In genomic region chr2:66490588-66491001, GRCh38 we compare ENCODE assay signal across 1 cellular context.
TF ChIP-seq lines count a peak whose summit lies in the region.

No MANE protein-coding gene starts in this region.

TF ChIP-seq in K562, 482 proteins besides CTCF, POLR2A, EP300 and RAD21 (continued from another document):
- peak; percentile 52; the same call in 1 of the 2 replicates for TF ChIP-seq ZBTB40 (IDR thresholded peaks at IDR 0.05)
- no peak for TF ChIP-seq ZBTB40 (CRISPR knock-in tag; IDR thresholded peaks at IDR 0.05)
- no peak for TF ChIP-seq ZNF584 (CRISPR knock-in tag; IDR thresholded peaks at IDR 0.05; ENCODE audit: low read depth)
- no peak for TF ChIP-seq ZNF354B (CRISPR knock-in tag; IDR thresholded peaks at IDR 0.05)
- no peak for TF ChIP-seq CBX1 (IDR thresholded peaks at IDR 0.05; ENCODE audit: low read depth)
- TF ChIP-seq ZNF232 (CRISPR knock-in tag; IDR thresholded peaks at IDR 0.05) = no peak
- TF ChIP-seq KDM1A (IDR thresholded peaks at IDR 0.05) = peak; percentile 49 to 79; a peak in 3 of 4 replicates
- TF ChIP-seq CBFA2T3 (IDR thresholded peaks at IDR 0.05) = peak; percentile 35; the same call in 1 of the 2 replicates
- TF ChIP-seq DPF2 (IDR thresholded peaks at IDR 0.05) = peak; percentile 42; the same call in 1 of the 2 replicates
- peak; percentile 57; the same call in 1 of the 2 replicates for TF ChIP-seq TCF3 (CRISPR knock-in tag; IDR thresholded peaks at IDR 0.05)
- TF ChIP-seq ZBTB11 (CRISPR knock-in tag; IDR thresholded peaks at IDR 0.05) = peak in 1 of 3 experiments; percentile 81; a peak in 2 of 6 replicates
- TF ChIP-seq E2F1 (CRISPR knock-in tag; IDR thresholded peaks at IDR 0.05) = no peak
- peak; percentile 40; the same call in 1 of the 2 replicates for TF ChIP-seq GABPA (tag; conservative IDR thresholded peaks at IDR 0.05; ENCODE audit: low read depth)
- TF ChIP-seq PURB (CRISPR knock-in tag; IDR thresholded peaks at IDR 0.05; ENCODE audit: low read depth) = no peak
- TF ChIP-seq ZNF644 (tag; IDR thresholded peaks at IDR 0.05; ENCODE audit: low read depth) = 0 out of 2 replicates have a peak, but pooled peaks have one; percentile 26
- peak; percentile 30; the same call in 1 of the 2 replicates for TF ChIP-seq CXXC5 (CRISPR knock-in tag; IDR thresholded peaks at IDR 0.05)
- peak; percentile 62; the same call in 1 of the 2 replicates for TF ChIP-seq SOX6 (IDR thresholded peaks at IDR 0.05)
- TF ChIP-seq ARID1B (IDR thresholded peaks at IDR 0.05) = peak; percentile 60
- no peak for TF ChIP-seq MBD1 (CRISPR knock-in tag; IDR thresholded peaks at IDR 0.05)
- no peak for TF ChIP-seq YBX1 (IDR thresholded peaks at IDR 0.05)
- TF ChIP-seq ARID3A (IDR thresholded peaks at IDR 0.05; ENCODE audit: borderline replicate concordance, low read depth, low read length) = peak; percentile 36; the same call in 1 of the 2 replicates
- TF ChIP-seq CCNT2 (IDR thresholded peaks at IDR 0.05; ENCODE audit: borderline replicate concordance, extremely low read depth, insufficient read length, low read depth, low read length) = no peak
- TF ChIP-seq FOSL1 (tag; conservative IDR thresholded peaks at IDR 0.05) = peak; percentile 27; the same call in 1 of the 2 replicates
- peak in 1 of 2 experiments; percentile 37; a peak in 2 of 4 replicates for TF ChIP-seq NRF1 (conservative IDR thresholded peaks at IDR 0.05 in 1 of 2, IDR thresholded peaks at IDR 0.05 in 1 of 2)
- no peak for TF ChIP-seq NR2C2 (CRISPR knock-in tag; IDR thresholded peaks at IDR 0.05)
- peak; percentile 33; the same call in 1 of the 2 replicates for TF ChIP-seq NR2C2 (tag; IDR thresholded peaks at IDR 0.05)
- no peak for TF ChIP-seq HDAC2 (IDR thresholded peaks at IDR 0.05)
- TF ChIP-seq NR3C1 (CRISPR knock-in tag; IDR thresholded peaks at IDR 0.05) = no peak
- peak; percentile 45; the same call in 1 of the 2 replicates for TF ChIP-seq ZNF592 (IDR thresholded peaks at IDR 0.05)
- TF ChIP-seq CBX3 (IDR thresholded peaks at IDR 0.05; ENCODE audit: borderline replicate concordance in 1 of 2, low read length in 2 of 2) = no peak
- TF ChIP-seq ZNF589 (CRISPR knock-in tag; IDR thresholded peaks at IDR 0.05; ENCODE audit: low read depth) = no peak
- 0 out of 2 replicates have a peak, but pooled peaks have one; percentile 7 for TF ChIP-seq JUND (IDR thresholded peaks at IDR 0.05; ENCODE audit: borderline replicate concordance, low read depth, low read length)
- no peak for TF ChIP-seq JUND (tag; IDR thresholded peaks at IDR 0.05; ENCODE audit: borderline replicate concordance, low read depth, low read length)
